1 cellular context compared by ENCODE assay signal in the genomic region with DNA sequence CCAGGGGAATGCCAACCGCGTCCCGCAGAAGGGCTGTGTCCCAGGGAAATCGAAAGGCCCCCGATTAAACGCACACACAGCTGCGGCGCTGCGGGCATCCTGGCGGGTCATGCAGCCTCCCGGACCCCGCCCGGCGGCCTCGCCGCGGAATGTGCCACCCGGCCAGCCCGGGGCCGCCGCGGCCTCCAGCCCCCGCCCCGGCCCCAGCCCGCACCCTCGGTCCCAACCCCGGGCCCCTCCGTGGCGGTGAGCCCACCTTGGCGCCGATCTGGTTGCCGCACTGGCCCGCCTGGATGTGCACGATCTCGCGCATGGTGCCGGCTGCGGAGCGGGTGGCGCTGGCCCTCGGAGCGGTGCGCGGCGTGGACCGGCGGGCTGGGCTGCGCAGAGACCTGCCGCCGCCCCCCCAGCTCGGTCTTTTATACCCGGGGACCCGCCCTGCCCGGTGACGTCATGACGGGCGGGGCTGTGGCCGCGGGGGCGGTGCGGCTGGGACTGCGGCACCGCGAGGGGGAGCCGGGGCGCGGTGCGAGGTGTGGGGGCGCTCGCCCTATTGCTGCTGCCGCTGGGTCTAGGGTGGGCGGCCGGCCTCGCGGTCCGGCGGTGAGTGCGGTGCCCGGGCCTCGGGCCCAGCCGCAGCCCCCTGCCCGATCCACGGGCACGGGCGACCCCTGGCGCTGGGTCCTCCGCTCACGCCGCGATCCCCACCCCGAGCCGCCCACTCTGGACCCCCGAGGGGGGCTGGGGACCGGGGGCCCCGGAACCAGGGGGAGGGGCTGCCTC.
TF ChIP-seq lines count a peak whose summit lies in the region.

Gene TUBB2A, minus strand, starts transcription at position 394 of the 783 bp plus-strand sequence. Its CDS starts 81 bp downstream, at position 313.

TF ChIP-seq in GM12878, 131 proteins besides CTCF, POLR2A, EP300 and RAD21 (continued from another document):
- TF ChIP-seq SMARCA5 (IDR thresholded peaks at IDR 0.05) (0 out of 2 replicates have a peak, but pooled peaks have one; percentile 67), IRF4 (IDR thresholded peaks at IDR 0.05; ENCODE audit: low read depth, low read length) (no peak), USF2 (IDR thresholded peaks at IDR 0.05; ENCODE audit: borderline replicate concordance, low read depth, low read length) (no peak), RUNX3 (IDR thresholded peaks at IDR 0.05; ENCODE audit: low read length) (peak; percentile 73), YY1 (IDR thresholded peaks at IDR 0.05; ENCODE audit: low read depth, low read length) (peak; percentile 44; the same call in 1 of the 2 replicates), CREB1 (IDR thresholded peaks at IDR 0.05; ENCODE audit: low read depth) (peak; percentile 85), MEF2B (IDR thresholded peaks at IDR 0.05; ENCODE audit: partially characterized antibody, poor library complexity, severe bottlenecking) (no peak), PML (IDR thresholded peaks at IDR 0.05; ENCODE audit: low read length) (no peak), TAF1 (IDR thresholded peaks at IDR 0.05; ENCODE audit: borderline replicate concordance, low read depth, low read length) (peak; percentile 51; the same call in 1 of the 2 replicates), PAX5 (IDR thresholded peaks at IDR 0.05; ENCODE audit: borderline replicate concordance, low read depth, low read length) (no peak), ZNF217 (IDR thresholded peaks at IDR 0.05) (0 out of 2 replicates have a peak, but pooled peaks have one; percentile 61), ZBED1 (IDR thresholded peaks at IDR 0.05; ENCODE audit: borderline replicate concordance) (no peak), WRNIP1 (IDR thresholded peaks at IDR 0.05; ENCODE audit: borderline replicate concordance, low read depth, low read length) (no peak), MTA2 (IDR thresholded peaks at IDR 0.05; ENCODE audit: low read depth) (no peak), TBL1XR1 (IDR thresholded peaks at IDR 0.05; ENCODE audit: low read depth, low read length) (no peak), CHD2 (IDR thresholded peaks at IDR 0.05; ENCODE audit: borderline replicate concordance, low read depth, low read length) (no peak), SREBF2 (IDR thresholded peaks at IDR 0.05; ENCODE audit: low read length) (no peak), NR2C1 (IDR thresholded peaks at IDR 0.05) (peak; percentile 10; the same call in 1 of the 2 replicates), CBX5 (IDR thresholded peaks at IDR 0.05; ENCODE audit: low read depth) (no peak)
- TF ChIP-seq, protein P1, sequence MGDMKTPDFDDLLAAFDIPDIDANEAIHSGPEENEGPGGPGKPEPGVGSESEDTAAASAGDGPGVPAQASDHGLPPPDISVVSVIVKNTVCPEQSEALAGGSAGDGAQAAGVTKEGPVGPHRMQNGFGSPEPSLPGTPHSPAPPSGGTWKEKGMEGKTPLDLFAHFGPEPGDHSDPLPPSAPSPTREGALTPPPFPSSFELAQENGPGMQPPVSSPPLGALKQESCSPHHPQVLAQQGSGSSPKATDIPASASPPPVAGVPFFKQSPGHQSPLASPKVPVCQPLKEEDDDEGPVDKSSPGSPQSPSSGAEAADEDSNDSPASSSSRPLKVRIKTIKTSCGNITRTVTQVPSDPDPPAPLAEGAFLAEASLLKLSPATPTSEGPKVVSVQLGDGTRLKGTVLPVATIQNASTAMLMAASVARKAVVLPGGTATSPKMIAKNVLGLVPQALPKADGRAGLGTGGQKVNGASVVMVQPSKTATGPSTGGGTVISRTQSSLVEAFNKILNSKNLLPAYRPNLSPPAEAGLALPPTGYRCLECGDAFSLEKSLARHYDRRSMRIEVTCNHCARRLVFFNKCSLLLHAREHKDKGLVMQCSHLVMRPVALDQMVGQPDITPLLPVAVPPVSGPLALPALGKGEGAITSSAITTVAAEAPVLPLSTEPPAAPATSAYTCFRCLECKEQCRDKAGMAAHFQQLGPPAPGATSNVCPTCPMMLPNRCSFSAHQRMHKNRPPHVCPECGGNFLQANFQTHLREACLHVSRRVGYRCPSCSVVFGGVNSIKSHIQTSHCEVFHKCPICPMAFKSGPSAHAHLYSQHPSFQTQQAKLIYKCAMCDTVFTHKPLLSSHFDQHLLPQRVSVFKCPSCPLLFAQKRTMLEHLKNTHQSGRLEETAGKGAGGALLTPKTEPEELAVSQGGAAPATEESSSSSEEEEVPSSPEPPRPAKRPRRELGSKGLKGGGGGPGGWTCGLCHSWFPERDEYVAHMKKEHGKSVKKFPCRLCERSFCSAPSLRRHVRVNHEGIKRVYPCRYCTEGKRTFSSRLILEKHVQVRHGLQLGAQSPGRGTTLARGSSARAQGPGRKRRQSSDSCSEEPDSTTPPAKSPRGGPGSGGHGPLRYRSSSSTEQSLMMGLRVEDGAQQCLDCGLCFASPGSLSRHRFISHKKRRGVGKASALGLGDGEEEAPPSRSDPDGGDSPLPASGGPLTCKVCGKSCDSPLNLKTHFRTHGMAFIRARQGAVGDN (IDR thresholded peaks at IDR 0.05): 0 out of 2 replicates have a peak, but pooled peaks have one; percentile 61
- TF ChIP-seq, protein P2, sequence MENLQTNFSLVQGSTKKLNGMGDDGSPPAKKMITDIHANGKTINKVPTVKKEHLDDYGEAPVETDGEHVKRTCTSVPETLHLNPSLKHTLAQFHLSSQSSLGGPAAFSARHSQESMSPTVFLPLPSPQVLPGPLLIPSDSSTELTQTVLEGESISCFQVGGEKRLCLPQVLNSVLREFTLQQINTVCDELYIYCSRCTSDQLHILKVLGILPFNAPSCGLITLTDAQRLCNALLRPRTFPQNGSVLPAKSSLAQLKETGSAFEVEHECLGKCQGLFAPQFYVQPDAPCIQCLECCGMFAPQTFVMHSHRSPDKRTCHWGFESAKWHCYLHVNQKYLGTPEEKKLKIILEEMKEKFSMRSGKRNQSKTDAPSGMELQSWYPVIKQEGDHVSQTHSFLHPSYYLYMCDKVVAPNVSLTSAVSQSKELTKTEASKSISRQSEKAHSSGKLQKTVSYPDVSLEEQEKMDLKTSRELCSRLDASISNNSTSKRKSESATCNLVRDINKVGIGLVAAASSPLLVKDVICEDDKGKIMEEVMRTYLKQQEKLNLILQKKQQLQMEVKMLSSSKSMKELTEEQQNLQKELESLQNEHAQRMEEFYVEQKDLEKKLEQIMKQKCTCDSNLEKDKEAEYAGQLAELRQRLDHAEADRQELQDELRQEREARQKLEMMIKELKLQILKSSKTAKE (IDR thresholded peaks at IDR 0.05; ENCODE audit: low read depth, poor library complexity, severe bottlenecking): no peak
